Comparison of ENCODE assay signal across 1 cellular context in genomic region chr2:8310557-8311455, GRCh38.
TF ChIP-seq lines count a peak whose summit lies in the region.

No MANE protein-coding gene starts in this region.

TF ChIP-seq in GM23338, 12 proteins besides CTCF, POLR2A, EP300 and RAD21 (continued from another document):
- TF ChIP-seq ZNF462 (CRISPR knock-in tag; IDR thresholded peaks at IDR 0.05) (no peak), JUNB (IDR thresholded peaks at IDR 0.05; ENCODE audit: unreplicated experiment) (no peak), CREB1 (CRISPR knock-in tag; IDR thresholded peaks at IDR 0.05; ENCODE audit: low read depth) (no peak), REST (IDR thresholded peaks at IDR 0.05; ENCODE audit: unreplicated experiment) (no peak)
TF ChIP-seq in GM23338: peak in this region for 0.
